In genomic region chr6:6711832-6712231, GRCh38 we compare ENCODE assay signal across 9 cellular contexts.
DNase-seq lines count a peak whose midpoint lies in the region; ATAC-seq, FAIRE-seq and TF ChIP-seq lines count a peak whose summit lies in the region.
"Had no signal": no experiment of that assay in that cellular context is flagged by ENCODE, and none has a peak within 500 bp of the region (broad histone marks: within the 10 kb centered on the region; RNA-seq: fewer than 3 reads in every experiment).

No MANE protein-coding gene starts in this region.

- no peaks in the 10 kb centered on the region for H4K20me1 ChIP-seq in astrocyte (ENCODE audit: insufficient read depth, low read length)

- no peaks in the 10 kb centered on the region for H3K9me3 ChIP-seq in astrocyte (ENCODE audit: insufficient read depth, low read depth, low read length)

- DNase-seq in T-helper 1 cell, result no peak
- DNase-seq in KG1 (lab: John Stamatoyannopoulos, UW), result peak; percentile 90
- DNase-seq in astrocyte (ENCODE audit: low read depth), result no peak
- DNase-seq in stimulated activated naive B cell treated with anti-CD40 and anti-IgM and Interleukin-4, amounts not matched to agents 10 μg/mL and 1 μg/mL and 100 μg/mL, for 72 hours, result peak; percentile 63
- no peak for DNase-seq in NCI-H187 (lab: John Stamatoyannopoulos, UW)
- no peak for DNase-seq in kidney tubule cell (ENCODE audit: low spot score)
- DNase-seq: ACHN had no signal

- no peak overlapping the region for H3K4me3 ChIP-seq in astrocyte (ENCODE audit: insufficient read depth, low read depth, low read length)

- peak overlapping the region; percentile 71 for H3K4me2 ChIP-seq in astrocyte (ENCODE audit: low read length)

- H3K9me3 Mint-ChIP-seq in T-helper 1 cell treated with Interleukin-12 subunit alpha and Interleukin-12 subunit beta and Interleukin-4 antibody, amounts not matched to agents 30 μg/mL and 1 μg/mL, for 36 hours, result no peaks in the 10 kb centered on the region
- peaks cover 3% of the 10 kb centered on the region for H3K9me3 Mint-ChIP-seq in astrocyte (ENCODE audit: unreplicated experiment)
- no peaks in the 10 kb centered on the region for H3K9me3 Mint-ChIP-seq in stimulated activated naive B cell treated with anti-CD40 and anti-IgM and Interleukin-4, amounts not matched to agents 10 μg/mL and 1 μg/mL and 100 μg/mL, for 72 hours

- peaks cover 36% of the 10 kb centered on the region for H3K27me3 Mint-ChIP-seq in T-helper 1 cell treated with Interleukin-12 subunit alpha and Interleukin-12 subunit beta and Interleukin-4 antibody, amounts not matched to agents 30 μg/mL and 1 μg/mL, for 36 hours (ENCODE audit: low read depth)
- no peaks in the 10 kb centered on the region for H3K27me3 Mint-ChIP-seq in astrocyte (ENCODE audit: low read depth, unreplicated experiment)
- peaks cover 10 to 25% of the 10 kb centered on the region in 2 donors for H3K27me3 Mint-ChIP-seq in stimulated activated naive B cell treated with anti-CD40 and anti-IgM and Interleukin-4, amounts not matched to agents 10 μg/mL and 1 μg/mL and 100 μg/mL, for 72 hours

- peak overlapping the region; percentile 35 for H3K4me3 Mint-ChIP-seq in T-helper 1 cell treated with Interleukin-12 subunit alpha and Interleukin-12 subunit beta and Interleukin-4 antibody, amounts not matched to agents 30 μg/mL and 1 μg/mL, for 36 hours
- H3K4me3 Mint-ChIP-seq in astrocyte (ENCODE audit: unreplicated experiment), result peak overlapping the region; percentile 17
- H3K4me3 Mint-ChIP-seq in stimulated activated naive B cell treated with anti-CD40 and anti-IgM and Interleukin-4, amounts not matched to agents 10 μg/mL and 1 μg/mL and 100 μg/mL, for 72 hours, result peak overlapping the region; percentile 57 to 77

- no peak overlapping the region for H3K27ac ChIP-seq in astrocyte (ENCODE audit: low read depth, low read length)

- peaks cover 22% of the 10 kb centered on the region for H3K4me1 ChIP-seq in astrocyte (ENCODE audit: insufficient read depth, low read length)

- no peak overlapping the region for H2AFZ ChIP-seq in astrocyte (ENCODE audit: low read depth, low read length)

- H3K27ac Mint-ChIP-seq in T-helper 1 cell treated with Interleukin-12 subunit alpha and Interleukin-12 subunit beta and Interleukin-4 antibody, amounts not matched to agents 30 μg/mL and 1 μg/mL, for 36 hours, result peak overlapping the region; percentile 3
- peak overlapping the region; percentile 43 for H3K27ac Mint-ChIP-seq in astrocyte (ENCODE audit: unreplicated experiment)
- H3K27ac Mint-ChIP-seq in stimulated activated naive B cell treated with anti-CD40 and anti-IgM and Interleukin-4, amounts not matched to agents 10 μg/mL and 1 μg/mL and 100 μg/mL, for 72 hours, result peak overlapping the region; percentile 34

- no peak overlapping the region for H3K9ac ChIP-seq in astrocyte (ENCODE audit: low read length)

- no peaks in the 10 kb centered on the region for H3K36me3 Mint-ChIP-seq in T-helper 1 cell treated with Interleukin-12 subunit alpha and Interleukin-12 subunit beta and Interleukin-4 antibody, amounts not matched to agents 30 μg/mL and 1 μg/mL, for 36 hours (ENCODE audit: low read depth)
- no peaks in the 10 kb centered on the region for H3K36me3 Mint-ChIP-seq in astrocyte (ENCODE audit: low read depth, unreplicated experiment)
- no peaks in the 10 kb centered on the region for H3K36me3 Mint-ChIP-seq in stimulated activated naive B cell treated with anti-CD40 and anti-IgM and Interleukin-4, amounts not matched to agents 10 μg/mL and 1 μg/mL and 100 μg/mL, for 72 hours

- no peaks in the 10 kb centered on the region for H3K36me3 ChIP-seq in astrocyte (ENCODE audit: insufficient read depth, low read length)

- H3K79me2 ChIP-seq in astrocyte (ENCODE audit: insufficient read depth, low read length), result no peaks in the 10 kb centered on the region

- TF ChIP-seq CTCF in astrocyte (IDR thresholded peaks at IDR 0.05; ENCODE audit: insufficient read depth, low read depth, low read length), result no peak

- H3K27me3 ChIP-seq in astrocyte (ENCODE audit: insufficient read depth, low read length), result peaks cover 3% of the 10 kb centered on the region

- H3K4me1 Mint-ChIP-seq in T-helper 1 cell treated with Interleukin-12 subunit alpha and Interleukin-12 subunit beta and Interleukin-4 antibody, amounts not matched to agents 30 μg/mL and 1 μg/mL, for 36 hours (ENCODE audit: low read depth), result peaks cover 33% of the 10 kb centered on the region
- H3K4me1 Mint-ChIP-seq in astrocyte (ENCODE audit: low read depth, unreplicated experiment), result peaks cover 16% of the 10 kb centered on the region
- H3K4me1 Mint-ChIP-seq in stimulated activated naive B cell treated with anti-CD40 and anti-IgM and Interleukin-4, amounts not matched to agents 10 μg/mL and 1 μg/mL and 100 μg/mL, for 72 hours, result peaks cover 26 to 32% of the 10 kb centered on the region in 2 donors

- no peak for FAIRE-seq in astrocyte (lab: Jason Lieb, UNC)

- ATAC-seq in stimulated activated naive B cell treated with anti-CD40 and anti-IgM and Interleukin-4, amounts not matched to agents 10 μg/mL and 1 μg/mL and 100 μg/mL, for 72 hours (replicated peaks), result peak; percentile 82 to 91
- no peak for ATAC-seq in HG02970 (IDR thresholded peaks at IDR 0.05; ENCODE audit: low FRiP score, unreplicated experiment)

Comparison
In these comparisons a context has a peak if more than half of its experiments do, and no peak if none do; other contexts are left out.
1. H3K4me3 Mint-ChIP-seq: peak in every context shown above with its lines; median percentile 67 in stimulated activated naive B cell treated with anti-CD40 and anti-IgM and Interleukin-4, amounts not matched to agents 10 μg/mL and 1 μg/mL and 100 μg/mL, for 72 hours; 35 in T-helper 1 cell treated with Interleukin-12 subunit alpha and Interleukin-12 subunit beta and Interleukin-4 antibody, amounts not matched to agents 30 μg/mL and 1 μg/mL, for 36 hours; 17 in astrocyte.
2. DNase-seq: peak in KG1 (single experiment) and stimulated activated naive B cell treated with anti-CD40 and anti-IgM and Interleukin-4, amounts not matched to agents 10 μg/mL and 1 μg/mL and 100 μg/mL, for 72 hours (single experiment); none in T-helper 1 cell (0 of 5), astrocyte (single experiment), NCI-H187 (0 of 2) and kidney tubule cell (single experiment).
3. Peak in every context shown above with its lines, with median percentiles within 50 percentile points of each other: H3K27ac Mint-ChIP-seq.